6 cellular contexts compared by ENCODE assay signal in the genomic region with DNA sequence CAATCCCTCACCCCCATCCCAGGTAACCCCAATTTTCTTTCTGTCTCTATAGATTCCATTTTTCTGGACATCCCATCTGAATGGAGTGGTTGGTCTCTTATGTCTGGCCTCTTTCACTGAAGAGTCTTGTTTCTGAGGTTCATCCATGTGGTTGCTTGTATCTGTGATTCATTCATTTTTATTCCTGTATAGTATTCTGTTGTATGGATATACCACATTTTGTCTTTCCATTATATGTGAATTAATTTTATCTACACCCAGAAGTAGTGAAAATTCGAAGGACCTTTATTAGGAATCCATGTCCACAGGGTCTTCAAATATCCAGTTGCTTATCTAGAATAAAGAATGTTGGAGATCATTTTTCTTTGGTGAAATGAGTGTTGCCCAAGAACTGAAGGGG.
"Had no signal": no experiment of that assay in that cellular context is flagged by ENCODE, and none has a peak within 500 bp of the region (broad histone marks: within the 10 kb centered on the region; RNA-seq: fewer than 3 reads in every experiment).

No MANE protein-coding gene starts in this region.

- ATAC-seq: HepG2, K562 had no signal

- H3K4me3 ChIP-seq: K562 had no signal

- H3K27ac ChIP-seq: HL-60 had no signal

- DNase-seq: IMR-90, KBM-7, KG1 had no signal
